ENCODE assay signal across 28 cellular contexts in genomic region chr5:55063899-55064298, GRCh38. TPM values are rescaled to one million over a fixed set of nuclear protein-coding genes. Genes with fewer than 3 reads are reported as not detected.
DNase-seq lines count a peak whose midpoint lies in the region; ATAC-seq and TF ChIP-seq lines count a peak whose summit lies in the region.
"Had no signal": no experiment of that assay in that cellular context is flagged by ENCODE, and none has a peak within 500 bp of the region (broad histone marks: within the 10 kb centered on the region; RNA-seq: fewer than 3 reads in every experiment).

No MANE protein-coding gene starts in this region.

- no peak overlapping the region for H3K18ac ChIP-seq in H9 (ENCODE audit: insufficient read length, low read depth, low read length)

- TF ChIP-seq CTCF in H9 (conservative IDR thresholded peaks at IDR 0.05), result no peak

- no peak overlapping the region for H3K4me3 Mint-ChIP-seq in activated CD8-positive, alpha-beta memory T cell treated with anti-CD3 and anti-CD28 coated beads, Interleukin-2, amount 10 ng/mL, durations not matched to agents 7 days and 5 days
- H3K4me3 Mint-ChIP-seq in T-cell (no peak overlapping the region), H9 (no peak overlapping the region)
- H3K4me3 Mint-ChIP-seq in effector memory CD8-positive, alpha-beta T cell, result peak overlapping the region; percentile 2 to 54

- H3K79me1 ChIP-seq in H9 (ENCODE audit: insufficient read depth, low read depth, low read length, poor library complexity, severe bottlenecking), result no peaks in the 10 kb centered on the region

- H3K9me3 Mint-ChIP-seq in activated CD8-positive, alpha-beta memory T cell treated with anti-CD3 and anti-CD28 coated beads, Interleukin-2, amount 10 ng/mL, durations not matched to agents 7 days and 5 days (ENCODE audit: low read depth), result peaks cover 10% of the 10 kb centered on the region
- H3K9me3 Mint-ChIP-seq in T-cell, result peaks cover 0 to 4% (median 0%) of the 10 kb centered on the region in 3 donors
- H3K9me3 Mint-ChIP-seq in effector memory CD8-positive, alpha-beta T cell, result no peaks in the 10 kb centered on the region
- peaks cover 0 to 18% of the 10 kb centered on the region in 2 experiments; a peak in 4 of 5 replicates for H3K9me3 Mint-ChIP-seq in H9

- no peak overlapping the region for H2AFZ ChIP-seq in H9 (ENCODE audit: low read length)

- no peak overlapping the region for H3K27ac ChIP-seq in H9 (ENCODE audit: insufficient read length, low read depth, low read length)
- H3K27ac ChIP-seq: breast epithelium, KMS-11, right lobe of liver, transverse colon had no signal

- H4K20me1 ChIP-seq in H9 (ENCODE audit: control insufficient read depth, insufficient read depth, insufficient read length), result no peaks in the 10 kb centered on the region

- H3K56ac ChIP-seq in H9 (ENCODE audit: insufficient read length, low read depth, low read length), result no peak overlapping the region

- H2BK12ac ChIP-seq in H9 (ENCODE audit: insufficient read length, low read depth, low read length), result no peak overlapping the region

- no peak overlapping the region for H4K91ac ChIP-seq in H9 (ENCODE audit: insufficient read length, low read depth, low read length)

- ATAC-seq in activated CD8-positive, alpha-beta memory T cell treated with anti-CD3 and anti-CD28 coated beads, Interleukin-2, amount 10 ng/mL, durations not matched to agents 7 days and 5 days, result no peak
- ATAC-seq in T-cell (replicated peaks in 1 of 4) (no peak), GM19395 (IDR thresholded peaks at IDR 0.05; ENCODE audit: unreplicated experiment) (no peak)
- ATAC-seq in effector memory CD8-positive, alpha-beta T cell (replicated peaks), result no peak
- ATAC-seq: activated CD4-positive, CD25-positive, alpha-beta regulatory T cell treated with anti-CD3 and anti-CD28 coated beads, Interleukin-2, amount 50 U/mL, for 24 hours; HCT116; left ventricle myocardium superior; mucosa of descending colon; right lobe of liver had no signal

- POLR2A ChIA-PET in T-cell (lab: Charles Lee), result no interaction called here

- peaks cover 75% of the 10 kb centered on the region for H3K4me1 Mint-ChIP-seq in activated CD8-positive, alpha-beta memory T cell treated with anti-CD3 and anti-CD28 coated beads, Interleukin-2, amount 10 ng/mL, durations not matched to agents 7 days and 5 days
- peaks cover 59 to 62% (median 61%) of the 10 kb centered on the region in 3 donors for H3K4me1 Mint-ChIP-seq in T-cell
- peaks cover 37 to 59% of the 10 kb centered on the region in 2 donors for H3K4me1 Mint-ChIP-seq in effector memory CD8-positive, alpha-beta T cell (ENCODE audit: low read depth in 2 of 2)
- H3K4me1 Mint-ChIP-seq in H9, result no peaks in the 10 kb centered on the region

- no peaks in the 10 kb centered on the region for H3K9me3 ChIP-seq in H9 (ENCODE audit: control insufficient read depth, low read depth, low read length)
- H3K9me3 ChIP-seq: breast epithelium, mucosa of descending colon, right lobe of liver, transverse colon had no signal

- H3K27me3 ChIP-seq in H9 (ENCODE audit: insufficient read depth, low read length), result no peaks in the 10 kb centered on the region
- H3K27me3 ChIP-seq: breast epithelium, right lobe of liver, transverse colon had no signal

- H3T11ph ChIP-seq in H9 (ENCODE audit: low read length), result no peak overlapping the region

- CTCF ChIA-PET in activated CD8-positive, alpha-beta memory T cell treated with anti-CD3 and anti-CD28 coated beads, Interleukin-2, amount 10 ng/mL, durations not matched to agents 7 days and 5 days (lab: Charles Lee), result interaction anchor here (0.8 to 3.9 kb wide), 7 partner anchors 8 to 119 kb away, joined by 3 to 15 read pairs (median 5); no protein-coding TSS in a partner anchor
- CTCF ChIA-PET in T-cell (lab: Charles Lee), result no interaction called here

- no peaks in the 10 kb centered on the region for H3K23me2 ChIP-seq in H9 (ENCODE audit: insufficient read length, low read depth, low read length, poor library complexity, severe bottlenecking)

- no peak overlapping the region for H4K5ac ChIP-seq in H9 (ENCODE audit: insufficient read length, low read depth, low read length)

- no peaks in the 10 kb centered on the region for H3K27me3 Mint-ChIP-seq in activated CD8-positive, alpha-beta memory T cell treated with anti-CD3 and anti-CD28 coated beads, Interleukin-2, amount 10 ng/mL, durations not matched to agents 7 days and 5 days
- no peaks in the 10 kb centered on the region for H3K27me3 Mint-ChIP-seq in T-cell
- H3K27me3 Mint-ChIP-seq in effector memory CD8-positive, alpha-beta T cell, result no peaks in the 10 kb centered on the region
- no peaks in the 10 kb centered on the region; the same call in 1 of the 2 replicates for H3K27me3 Mint-ChIP-seq in H9 (ENCODE audit: low read depth)

- peaks cover 42% of the 10 kb centered on the region for H3K36me3 Mint-ChIP-seq in activated CD8-positive, alpha-beta memory T cell treated with anti-CD3 and anti-CD28 coated beads, Interleukin-2, amount 10 ng/mL, durations not matched to agents 7 days and 5 days
- H3K36me3 Mint-ChIP-seq in T-cell (no peaks in the 10 kb centered on the region), H9 (ENCODE audit: insufficient read depth in 1 of 3, low read depth in 3 of 3) (peaks cover 0 to 6% (median 5%) of the 10 kb centered on the region in 3 experiments; a peak in 3 of 7 replicates)
- H3K36me3 Mint-ChIP-seq in effector memory CD8-positive, alpha-beta T cell (ENCODE audit: insufficient read depth), result peaks cover 10% of the 10 kb centered on the region

- no peak overlapping the region for H3K4ac ChIP-seq in H9 (ENCODE audit: low read depth, low read length)

- no CpG with 5 or more reads among the region's 2 CpGs for WGBS in H9 (ENCODE audit: extremely low coverage, insufficient read length, low lambda C conversion rate)

- H2AK5ac ChIP-seq in H9 (ENCODE audit: insufficient read length, low read length), result no peak overlapping the region

- no peak overlapping the region for H3K14ac ChIP-seq in H9 (ENCODE audit: insufficient read depth, low read length)

- no peaks in the 10 kb centered on the region for H3K79me2 ChIP-seq in H9 (ENCODE audit: insufficient read depth, low read length)

- no peak for DNase-seq in activated CD8-positive, alpha-beta memory T cell treated with anti-CD3 and anti-CD28 coated beads, Interleukin-2, amount 10 ng/mL, durations not matched to agents 7 days and 5 days
- no peak for DNase-seq in activated CD8-positive, alpha-beta memory T cell treated with anti-CD3 and anti-CD28 coated beads, Interleukin-2, amount 50 U/mL, for 4 hours
- DNase-seq in T-cell (no peak), retina (no peak), H9 (no peak), GM19240 (ENCODE audit: insufficient read length, low spot score) (no peak)
- DNase-seq in effector memory CD8-positive, alpha-beta T cell, result no peak
- DNase-seq: activated naive CD4-positive, alpha-beta T cell; DND-41; glutamatergic neuron; left ventricle myocardium superior; mucosa of descending colon; NCI-H1105; NCI-H69; occipital lobe; OCI-M1; right lobe of liver; SHP77 treated with DMSO at 0.1 percent for 48 hours; stimulated activated naive CD4-positive, alpha-beta T cell treated with Interleukin-2 at 50 U/mL for 16 hours; T1000; transverse colon had no signal

- no peak overlapping the region for H3K9ac ChIP-seq in H9 (ENCODE audit: extremely low read depth, insufficient read length, low read length)
- H3K9ac ChIP-seq: KMS-11 had no signal

- H2BK15ac ChIP-seq in H9 (ENCODE audit: low read depth, low read length), result no peak overlapping the region

- H3K4me2 ChIP-seq in H9 (ENCODE audit: insufficient read depth, insufficient read length, low read length), result no peak overlapping the region
- H3K4me2 ChIP-seq: KMS-11 had no signal

- H3K23ac ChIP-seq in H9 (ENCODE audit: insufficient read length, low read depth, low read length), result no peak overlapping the region

- no peak overlapping the region for H2BK5ac ChIP-seq in H9 (ENCODE audit: insufficient read length, low read length)

- H4K8ac ChIP-seq in H9 (replicated peaks; ENCODE audit: insufficient read length, low read depth, low read length), result no peak overlapping the region

- H2BK120ac ChIP-seq in H9 (ENCODE audit: low read depth, low read length, poor library complexity, severe bottlenecking), result no peak overlapping the region

- H3K27ac Mint-ChIP-seq in activated CD8-positive, alpha-beta memory T cell treated with anti-CD3 and anti-CD28 coated beads, Interleukin-2, amount 10 ng/mL, durations not matched to agents 7 days and 5 days, result peak overlapping the region; percentile 92
- H3K27ac Mint-ChIP-seq in T-cell (peak overlapping the region; percentile 51 to 84), H9 (no peak overlapping the region)
- peak overlapping the region; percentile 15 to 47 for H3K27ac Mint-ChIP-seq in effector memory CD8-positive, alpha-beta T cell

- no peak overlapping the region for H2BK20ac ChIP-seq in H9 (ENCODE audit: low read depth, low read length, poor library complexity, severe bottlenecking)

- no peaks in the 10 kb centered on the region for H3K4me1 ChIP-seq in H9 (ENCODE audit: insufficient read depth, low read length)
- H3K4me1 ChIP-seq: breast epithelium, right lobe of liver, transverse colon had no signal

RNA-seq across cellular contexts. Expression of gene GZMA, which starts 38.5 kb away (rescaled TPM):
- 1,000 to 10,000 TPM in 1 of 2 experiments, 100 to 1,000 TPM in 1; 927 to 1,065 TPM for total RNA-seq in activated CD8-positive, alpha-beta memory T cell treated with anti-CD3 and anti-CD28 coated beads, Interleukin-2, amount 10 ng/mL, durations not matched to agents 7 days and 5 days
- total RNA-seq in T-cell (10 to 100 TPM in 4 of 5 donors, 1 to 10 TPM in 1; 9.9 to 86.0 (median 37.2) TPM), H9 (2021) (not detected in 2 replicates)
- total RNA-seq: A673, occipital lobe had no signal

RNA-seq across cellular contexts. Expression of gene GZMK, which starts 39.8 kb away (rescaled TPM):
- 10 to 100 TPM in 1 of 2 experiments, 1 to 10 TPM in 1; 5.8 to 16.6 TPM for total RNA-seq in activated CD8-positive, alpha-beta memory T cell treated with anti-CD3 and anti-CD28 coated beads, Interleukin-2, amount 10 ng/mL, durations not matched to agents 7 days and 5 days
- total RNA-seq in T-cell, result 10 to 100 TPM in 4 of 5 donors, 1 to 10 TPM in 1; 5.4 to 38.8 (median 31.0) TPM
- not detected in 2 replicates for total RNA-seq in H9 (2021)
- total RNA-seq: A673, dermis microvascular lymphatic vessel endothelial cell, occipital lobe had no signal

Comparison
In these comparisons a context has a peak if more than half of its experiments do, and no peak if none do; other contexts are left out.
1. H3K27ac Mint-ChIP-seq: peak in activated CD8-positive, alpha-beta memory T cell treated with anti-CD3 and anti-CD28 coated beads, Interleukin-2, amount 10 ng/mL, durations not matched to agents 7 days and 5 days (single experiment), T-cell (2 of 2) and effector memory CD8-positive, alpha-beta T cell (2 of 2); none in H9 (0 of 3).
2. H3K4me3 Mint-ChIP-seq: peak in effector memory CD8-positive, alpha-beta T cell (2 of 2); none in activated CD8-positive, alpha-beta memory T cell treated with anti-CD3 and anti-CD28 coated beads, Interleukin-2, amount 10 ng/mL, durations not matched to agents 7 days and 5 days (single experiment), T-cell (0 of 3) and H9 (0 of 2).
3. RNA of gene GZMA, which starts 38.5 kb away (total RNA-seq): 927 to 1,065 TPM in activated CD8-positive, alpha-beta memory T cell treated with anti-CD3 and anti-CD28 coated beads, Interleukin-2, amount 10 ng/mL, durations not matched to agents 7 days and 5 days and 9.9 to 86.0 TPM in T-cell; not detected in H9; every median in the first group is over 10 times any median in the second.